Comparison of ENCODE assay signal across 23 cellular contexts in the genomic region with DNA sequence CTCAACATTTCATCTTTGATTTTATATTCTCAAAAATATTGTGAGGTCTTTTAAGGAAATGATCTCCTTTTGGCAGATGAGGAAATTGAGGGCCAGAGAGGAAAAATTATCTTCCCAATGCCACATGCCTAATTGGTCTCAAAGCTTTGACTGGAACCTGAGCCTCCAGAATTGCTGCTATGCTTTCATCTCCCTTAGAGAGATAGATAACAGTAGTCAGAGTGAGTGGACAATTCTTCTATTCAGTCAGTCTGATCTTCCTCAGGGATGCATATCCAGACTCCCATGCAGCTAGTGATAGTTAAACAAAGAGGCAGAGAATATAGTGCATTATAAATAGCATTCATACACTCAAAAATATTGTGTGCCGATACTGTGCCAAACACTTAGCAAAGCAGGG. TPM values are rescaled to one million over a fixed set of nuclear protein-coding genes. Genes with fewer than 3 reads are reported as not detected.
DNase-seq lines count a peak whose midpoint lies in the region; ATAC-seq and TF ChIP-seq lines count a peak whose summit lies in the region.
"Had no signal": no experiment of that assay in that cellular context is flagged by ENCODE, and none has a peak within 500 bp of the region (broad histone marks: within the 10 kb centered on the region; RNA-seq: fewer than 3 reads in every experiment).

No MANE protein-coding gene starts in this region.

- H3K4me3 Mint-ChIP-seq in CD4-positive, alpha-beta T cell: no peak overlapping the region
- H3K4me3 Mint-ChIP-seq in CD8-positive, alpha-beta T cell: no peak overlapping the region
- H3K4me3 Mint-ChIP-seq in brain (peak overlapping the region in 3 of 5 experiments; percentile 12 to 67 (median 16)), natural killer cell (no peak overlapping the region)

- POLR2A ChIA-PET in CD4-positive, alpha-beta T cell (lab: Charles Lee): no interaction called here
- POLR2A ChIA-PET in CD8-positive, alpha-beta T cell (lab: Charles Lee): no interaction called here

- H3K36me3 Mint-ChIP-seq in CD4-positive, alpha-beta T cell (ENCODE audit: low read depth): peaks cover 33% of the 10 kb centered on the region
- peaks cover 14% of the 10 kb centered on the region for H3K36me3 Mint-ChIP-seq in CD8-positive, alpha-beta T cell
- H3K36me3 Mint-ChIP-seq in brain: peaks cover 9% of the 10 kb centered on the region
- peaks cover 7% of the 10 kb centered on the region for H3K36me3 Mint-ChIP-seq in natural killer cell

- no peak for DNase-seq in CD4-positive, alpha-beta T cell
- no peak for DNase-seq in CD8-positive, alpha-beta T cell
- DNase-seq in natural killer cell (no peak), DMS114 treated with DMSO at 0.1 percent for 48 hours (lab: John Stamatoyannopoulos, UW; ENCODE audit: unreplicated experiment) (no peak), NCI-H69 (lab: John Stamatoyannopoulos, UW) (no peak)
- DNase-seq: Calu3; CD8-positive, alpha-beta memory T cell; EL; GF-D8; GOT3; HCEC 1CT; KBM-7; NCI-H1092 treated with DMSO at 0.1 percent for 48 hours; NCI-H1436 treated with DMSO at 0.1 percent for 48 hours; NCI-H1930; NCI-H345; NCI-H524; NCI-H82; Peyer's patch had no signal

- TF ChIP-seq CTCF in CD4-positive, alpha-beta T cell (IDR thresholded peaks at IDR 0.05): no peak
- no peak for TF ChIP-seq CTCF in CD8-positive, alpha-beta T cell (IDR thresholded peaks at IDR 0.05)
- TF ChIP-seq CTCF in brain (conservative IDR thresholded peaks at IDR 0.05) (no peak), natural killer cell (IDR thresholded peaks at IDR 0.05) (no peak)

- H3K4me1 ChIP-seq in CD8-positive, alpha-beta T cell (ENCODE audit: insufficient read depth, low read length): peaks cover 16% of the 10 kb centered on the region

- peak overlapping the region; percentile 99 for H3K27ac Mint-ChIP-seq in CD4-positive, alpha-beta T cell
- H3K27ac Mint-ChIP-seq in CD8-positive, alpha-beta T cell: peak overlapping the region; percentile 57
- H3K27ac Mint-ChIP-seq in brain (peak overlapping the region in 2 of 5 experiments; percentile 29 to 43), natural killer cell (peak overlapping the region; percentile 0 to 24)

- H3K27me3 ChIP-seq in CD4-positive, alpha-beta T cell (ENCODE audit: control insufficient read depth, insufficient read depth, low read length): no peaks in the 10 kb centered on the region
- H3K27me3 ChIP-seq in CD8-positive, alpha-beta T cell (ENCODE audit: insufficient read depth, low read length): no peaks in the 10 kb centered on the region
- H3K27me3 ChIP-seq: Peyer's patch had no signal

- H3K27me3 Mint-ChIP-seq in CD4-positive, alpha-beta T cell: peaks cover 4% of the 10 kb centered on the region
- no peaks in the 10 kb centered on the region for H3K27me3 Mint-ChIP-seq in CD8-positive, alpha-beta T cell (ENCODE audit: low read depth)
- H3K27me3 Mint-ChIP-seq in brain (peaks cover 16% of the 10 kb centered on the region), natural killer cell (ENCODE audit: low read depth in 2 of 2) (no peaks in the 10 kb centered on the region)

- ATAC-seq in CD4-positive, alpha-beta T cell (ENCODE audit: poor library complexity): no peak
- no peak for ATAC-seq in CD8-positive, alpha-beta T cell
- ATAC-seq in natural killer cell: no peak
- ATAC-seq in HG02938 (IDR thresholded peaks at IDR 0.05; ENCODE audit: unreplicated experiment): no peak
- ATAC-seq: HepG2 had no signal

- no peaks in the 10 kb centered on the region for H3K9me3 Mint-ChIP-seq in CD4-positive, alpha-beta T cell
- H3K9me3 Mint-ChIP-seq in CD8-positive, alpha-beta T cell: no peaks in the 10 kb centered on the region
- H3K9me3 Mint-ChIP-seq in brain: no peaks in the 10 kb centered on the region
- no peaks in the 10 kb centered on the region for H3K9me3 Mint-ChIP-seq in natural killer cell
- H3K9me3 Mint-ChIP-seq: CD8-positive, alpha-beta memory T cell had no signal

- no peaks in the 10 kb centered on the region for H3K36me3 ChIP-seq in CD8-positive, alpha-beta T cell (ENCODE audit: insufficient read depth, low read length)
- H3K36me3 ChIP-seq: Peyer's patch had no signal

- intact Hi-C loops in CD4-positive, alpha-beta T cell (cut with DNase I, micrococcal nuclease): loop anchor here in 1 of 2 experiments (5.0 kb wide), 3 partner anchors 44 to 99 kb away; no protein-coding TSS in a partner anchor
- intact Hi-C loops in CD8-positive, alpha-beta T cell (cut with DNase I, micrococcal nuclease): loop anchor here in 1 of 2 experiments (10.0 kb wide), 1 partner anchor 1638 kb away; a partner anchor contains a TSS
- intact Hi-C loops in natural killer cell (cut with micrococcal nuclease): loop anchor here (5.0 kb wide), 1 partner anchor 64 kb away; no protein-coding TSS in a partner anchor

- no peak overlapping the region for H3K4me3 ChIP-seq in CD8-positive, alpha-beta T cell (ENCODE audit: low read depth, low read length)
- H3K4me3 ChIP-seq: Peyer's patch had no signal

- no peaks in the 10 kb centered on the region for H3K9me3 ChIP-seq in CD4-positive, alpha-beta T cell (ENCODE audit: control insufficient read depth, low read length)
- no peaks in the 10 kb centered on the region for H3K9me3 ChIP-seq in CD8-positive, alpha-beta T cell (ENCODE audit: low read length)
- H3K9me3 ChIP-seq: Peyer's patch had no signal

- peak overlapping the region; percentile 10 for H3K27ac ChIP-seq in CD4-positive, alpha-beta T cell (ENCODE audit: low read depth, low read length)
- H3K27ac ChIP-seq in CD8-positive, alpha-beta T cell (ENCODE audit: low read depth, low read length): no peak overlapping the region
- H3K27ac ChIP-seq: HL-60, Peyer's patch had no signal

- CTCF ChIA-PET in CD4-positive, alpha-beta T cell (lab: Charles Lee): no interaction called here
- CTCF ChIA-PET in CD8-positive, alpha-beta T cell (lab: Charles Lee): no interaction called here

- peaks cover 57% of the 10 kb centered on the region for H3K4me1 Mint-ChIP-seq in CD4-positive, alpha-beta T cell (ENCODE audit: low read depth)
- H3K4me1 Mint-ChIP-seq in CD8-positive, alpha-beta T cell (ENCODE audit: low read depth): peaks cover 54% of the 10 kb centered on the region
- H3K4me1 Mint-ChIP-seq in brain (peaks cover 48% of the 10 kb centered on the region), natural killer cell (peaks cover 45 to 53% of the 10 kb centered on the region in 2 donors)

RNA-seq across cellular contexts. Expression of a gene that starts 3.8 kb away (rescaled TPM):
- total RNA-seq in CD4-positive, alpha-beta T cell: 10 to 100 TPM; 58.0 to 58.5 TPM
- 10 to 100 TPM; 57.0 to 65.7 TPM for total RNA-seq in CD8-positive, alpha-beta T cell
- 22.6 TPM for polyA plus RNA-seq in brain (ENCODE audit: insufficient read depth, low read depth, low replicate concordance)
- total RNA-seq in natural killer cell: 100 to 1,000 TPM; 125 to 142 (median 127) TPM

Comparison
In these comparisons a context has a peak if more than half of its experiments do, and no peak if none do; other contexts are left out.
1. H3K4me3 Mint-ChIP-seq: peak in brain (3 of 5); none in CD4-positive, alpha-beta T cell (single experiment), CD8-positive, alpha-beta T cell (single experiment) and natural killer cell (single experiment).